Comparison of ENCODE assay signal across 14 cellular contexts in genomic region chr20:31516166-31516565, GRCh38. TPM values are rescaled to one million over a fixed set of nuclear protein-coding genes. Genes with fewer than 3 reads are reported as not detected.
DNase-seq lines count a peak whose midpoint lies in the region; ATAC-seq and TF ChIP-seq lines count a peak whose summit lies in the region.
"Had no signal": no experiment of that assay in that cellular context is flagged by ENCODE, and none has a peak within 500 bp of the region (broad histone marks: within the 10 kb centered on the region; RNA-seq: fewer than 3 reads in every experiment).

No MANE protein-coding gene starts in this region.

- H3K4me3 ChIP-seq in AG04449 (ENCODE audit: low read depth, low read length), result peak overlapping the region; percentile 99
- peak overlapping the region; percentile 25 for H3K4me3 ChIP-seq in KMS-11 (IDR thresholded peaks at IDR 0.05; ENCODE audit: insufficient read depth, low read depth, low read length)
- peak overlapping the region in 48 of 59 donors; percentile 11 to 99 (median 96) for H3K4me3 ChIP-seq in dorsolateral prefrontal cortex
- peak overlapping the region in 1 of 2 donors; percentile 92 for H3K4me3 ChIP-seq in muscle layer of colon (ENCODE audit: low read depth in 1 of 2, low read length in 2 of 2)
- no peak overlapping the region for H3K4me3 ChIP-seq in aorta (ENCODE audit: low read length in 2 of 2)

- peaks cover 9% of the 10 kb centered on the region; the same call in 1 of the 2 replicates for H3K36me3 ChIP-seq in KMS-11 (ENCODE audit: insufficient read depth)
- H3K36me3 ChIP-seq in muscle layer of colon (ENCODE audit: insufficient read depth, low read length), result peaks cover 4% of the 10 kb centered on the region
- no peaks in the 10 kb centered on the region for H3K36me3 ChIP-seq in aorta (ENCODE audit: control insufficient read depth in 1 of 2, insufficient read depth in 2 of 2, low read length in 1 of 2)
- H3K36me3 ChIP-seq: uterus had no signal

- 85 to 87% methylated on average over 4 of the region's 4 CpGs for WGBS in aorta, 2 donors

- H2AFZ ChIP-seq in KMS-11 (ENCODE audit: low read depth), result no peak overlapping the region

- H3K27ac ChIP-seq in KMS-11, result peak overlapping the region; percentile 75
- no peak overlapping the region for H3K27ac ChIP-seq in dorsolateral prefrontal cortex
- no peak overlapping the region for H3K27ac ChIP-seq in muscle layer of colon (ENCODE audit: low read depth, low read length)
- H3K27ac ChIP-seq in aorta (ENCODE audit: low read depth in 1 of 2, low read length in 2 of 2), result no peak overlapping the region

- H3K4me2 ChIP-seq in KMS-11, result peak overlapping the region; percentile 94

- POLR2A ChIA-PET in AG04449 (lab: Yijun Ruan, JAX), result interaction anchor here (1.5 kb wide), 1 partner anchor 26 kb away, joined by 5 read pairs; no protein-coding TSS in a partner anchor

- TF ChIP-seq CTCF in AG04449 (IDR thresholded peaks at IDR 0.05; ENCODE audit: insufficient read depth, low read length, missing control alignments) (no peak), KMS-11 (conservative IDR thresholded peaks at IDR 0.05; ENCODE audit: low read depth, low read length) (no peak), dorsolateral prefrontal cortex (IDR thresholded peaks at IDR 0.05 in 54 of 56, conservative IDR thresholded peaks at IDR 0.05 in 2 of 56; ENCODE audit: low read depth in 1 of 56, partially characterized antibody in 56 of 56) (no peak)

- H3K79me2 ChIP-seq in KMS-11 (ENCODE audit: insufficient read depth, low read depth), result peaks cover 69% of the 10 kb centered on the region

- ATAC-seq in GM21526 (IDR thresholded peaks at IDR 0.05; ENCODE audit: low FRiP score, unreplicated experiment) (no peak), aorta (ENCODE audit: low FRiP score) (no peak)

- H3K4me1 ChIP-seq in KMS-11 (ENCODE audit: low read depth, poor library complexity, severe bottlenecking), result peaks cover 59% of the 10 kb centered on the region
- H3K4me1 ChIP-seq in muscle layer of colon (ENCODE audit: insufficient read depth, low read length), result peaks cover 27% of the 10 kb centered on the region
- H3K4me1 ChIP-seq in aorta (ENCODE audit: control insufficient read depth in 1 of 2, insufficient read depth in 2 of 2, low read length in 2 of 2), result peaks cover 3 to 4% of the 10 kb centered on the region in 2 donors

- H3K9ac ChIP-seq in KMS-11 (peak overlapping the region; percentile 92; the same call in 1 of the 2 replicates), muscle layer of colon (ENCODE audit: low read length) (peak overlapping the region; percentile 55)

- intact Hi-C loops in dorsolateral prefrontal cortex (cut with DNase I), result no loop called here
- intact Hi-C loops in aorta (cut with DNase I), result no loop called here

- no peaks in the 10 kb centered on the region for H3K27me3 ChIP-seq in KMS-11 (ENCODE audit: insufficient read depth, low read depth)
- no peaks in the 10 kb centered on the region for H3K27me3 ChIP-seq in dorsolateral prefrontal cortex
- H3K27me3 ChIP-seq in muscle layer of colon (ENCODE audit: control insufficient read depth in 1 of 2, insufficient read depth in 2 of 2, low read length in 2 of 2), result no peaks in the 10 kb centered on the region
- H3K27me3 ChIP-seq in aorta (ENCODE audit: control insufficient read depth in 1 of 2, insufficient read depth in 2 of 2, low read length in 1 of 2), result no peaks in the 10 kb centered on the region
- H3K27me3 ChIP-seq: uterus had no signal

- CTCF ChIA-PET in AG04449 (lab: Yijun Ruan, JAX), result interaction anchor here (1.1 to 9.4 kb wide), 5 partner anchors 12 to 96 kb away, joined by 3 to 76 read pairs (median 5); no protein-coding TSS in a partner anchor

- H3K9me3 ChIP-seq in muscle layer of colon (ENCODE audit: low read length), result no peaks in the 10 kb centered on the region
- H3K9me3 ChIP-seq in aorta (ENCODE audit: control insufficient read depth, low read length), result no peaks in the 10 kb centered on the region
- H3K9me3 ChIP-seq: uterus had no signal

- H4K20me1 ChIP-seq in KMS-11 (ENCODE audit: insufficient read depth), result peaks cover 54% of the 10 kb centered on the region

- DNase-seq in AG04449 (ENCODE audit: low read depth, low spot score), result no peak
- DNase-seq in dorsolateral prefrontal cortex, result no peak
- DNase-seq in midbrain (lab: John Stamatoyannopoulos, UW), result no peak
- DNase-seq in aorta, result no peak
- DNase-seq in globus pallidus (ENCODE audit: low spot score), result no peak
- DNase-seq: hypothalamus, NCI-H510A treated with DMSO at 0.1 percent for 48 hours, uterus had no signal

RNA-seq across cellular contexts. Expression of gene HM13, which starts 1.9 kb away (rescaled TPM):
- total RNA-seq in dorsolateral prefrontal cortex (100 to 1,000 TPM in 39 of 120 experiments, 10 to 100 TPM in 81; 70.0 to 134 (median 94.9) TPM), aorta (100 to 1,000 TPM; 136 to 139 TPM)
- polyA plus RNA-seq in aorta, result 100 to 1,000 TPM in 1 of 2 donors, 10 to 100 TPM in 1; 41.8 to 108 TPM

RNA-seq across cellular contexts. Expression of gene REM1, which starts 41.1 kb away (rescaled TPM):
- 1 to 10 TPM in 11 of 120 experiments, under 1 TPM in 62, not detected in 47; 0.26 to 1.3 (median 0.50) TPM for total RNA-seq in dorsolateral prefrontal cortex
- 10 to 100 TPM; 13.6 to 13.9 TPM for total RNA-seq in aorta
- 10 to 100 TPM in 1 of 2 donors, 1 to 10 TPM in 1; 2.5 to 12.7 TPM for polyA plus RNA-seq in aorta
- total RNA-seq: LHCN-M2 had no signal
- polyA plus RNA-seq: CD14-positive monocyte had no signal

RNA-seq across cellular contexts. Expression of gene DEFB124, which starts 41.2 kb away (rescaled TPM):
- not detected for total RNA-seq in dorsolateral prefrontal cortex
- total RNA-seq in aorta, result 1 to 10 TPM; 1.6 to 7.6 TPM
- polyA plus RNA-seq in aorta, result not detected
- total RNA-seq: cardiac septum, LHCN-M2 had no signal
- polyA plus RNA-seq: CD14-positive monocyte had no signal

Comparison
In these comparisons a context has a peak if more than half of its experiments do, and no peak if none do; other contexts are left out.
1. H3K4me3 ChIP-seq: peak in AG04449 (single experiment), KMS-11 (single experiment) and dorsolateral prefrontal cortex (48 of 59); none in aorta (0 of 2).
2. RNA of gene REM1, which starts 41.1 kb away (total RNA-seq): 13.6 to 13.9 TPM in aorta; 0.26 to 1.3 TPM in dorsolateral prefrontal cortex; every median in the first group is over 4 times any median in the second.